In genomic region chr6:140504776-140505175, GRCh38 we compare ENCODE assay signal across 24 cellular contexts.
"Had no signal": no experiment of that assay in that cellular context is flagged by ENCODE, and none has a peak within 500 bp of the region (broad histone marks: within the 10 kb centered on the region; RNA-seq: fewer than 3 reads in every experiment).

No MANE protein-coding gene starts in this region.

- H3K27me3 ChIP-seq: SJSA1 had no signal

- H3K27ac ChIP-seq: HL-60, KMS-11, SJSA1, SK-N-MC had no signal

- DNase-seq: Kasumi-1, MM.1S, NCI-H1092 treated with DMSO at 0.1 percent for 48 hours, NCI-H1436, NCI-H187, NCI-H2029, NCI-H2081 treated with DMSO at 0.1 percent for 48 hours, NCI-H2171, NCI-H226, NCI-H446, NCI-H510A, NCI-H524 treated with DMSO at 0.1 percent for 48 hours, NCI-H69, NCI-H774, Right ventricle myocardium superior, RPMI8226, SIG-M5, SW 1271 had no signal

- H3K9ac ChIP-seq: KMS-11 had no signal

- H3K4me1 ChIP-seq: SJSA1 had no signal

- FAIRE-seq: HTR-8/SVneo, RCC 7860 had no signal

- H3K9me3 ChIP-seq: SJSA1 had no signal

- H3K36me3 ChIP-seq: SJSA1 had no signal

- H3K4me2 ChIP-seq: KMS-11 had no signal

- H3K4me3 ChIP-seq: SJSA1, SK-N-MC had no signal
